Comparison of ENCODE assay signal across 1 cellular context in the genomic region with DNA sequence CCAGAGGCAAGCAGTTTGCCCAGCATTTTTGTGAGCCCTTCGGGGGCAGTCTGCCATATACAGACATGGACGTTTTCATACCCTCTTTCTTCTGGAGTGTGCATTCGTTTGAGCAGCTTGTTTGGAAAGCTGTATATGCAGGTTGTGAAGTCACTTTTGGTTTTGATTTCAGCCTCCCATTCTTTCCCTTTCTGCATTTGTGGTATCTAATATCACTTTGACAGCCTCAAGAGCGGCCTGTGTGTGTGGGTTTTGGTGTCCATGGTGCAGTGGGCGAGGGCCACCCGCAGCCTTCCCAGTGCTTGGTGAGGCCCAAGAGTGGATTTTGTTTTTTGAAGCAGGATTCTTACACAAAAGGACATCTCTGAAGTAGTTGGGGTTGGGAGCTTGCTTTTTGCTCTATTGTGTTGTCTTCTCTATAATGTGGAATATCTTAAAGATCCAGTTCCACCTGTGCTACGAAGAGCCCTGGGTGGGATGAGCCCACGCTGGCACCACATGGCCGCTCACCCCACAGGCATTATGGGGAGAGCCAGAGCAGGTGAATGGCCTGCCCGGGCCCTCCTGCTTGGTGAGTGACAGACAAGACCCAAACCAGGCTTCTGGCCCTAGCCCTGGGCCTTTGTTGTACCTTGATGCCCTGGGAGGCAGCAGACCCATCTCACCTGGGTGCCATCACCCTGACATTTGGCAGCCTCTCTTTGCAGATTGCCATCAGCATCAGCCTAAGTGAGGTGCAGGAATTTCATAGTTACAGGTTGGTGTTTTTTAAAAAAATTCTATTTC.
A peak's percentile ranks its signal among the peaks of the same experiment; 100 is the strongest.
TF ChIP-seq lines count a peak whose summit lies in the region.

No MANE protein-coding gene starts in this region.

TF ChIP-seq in GM12878, 131 proteins besides CTCF, POLR2A, EP300 and RAD21 (continues in another document):
- TF ChIP-seq, protein P1, sequence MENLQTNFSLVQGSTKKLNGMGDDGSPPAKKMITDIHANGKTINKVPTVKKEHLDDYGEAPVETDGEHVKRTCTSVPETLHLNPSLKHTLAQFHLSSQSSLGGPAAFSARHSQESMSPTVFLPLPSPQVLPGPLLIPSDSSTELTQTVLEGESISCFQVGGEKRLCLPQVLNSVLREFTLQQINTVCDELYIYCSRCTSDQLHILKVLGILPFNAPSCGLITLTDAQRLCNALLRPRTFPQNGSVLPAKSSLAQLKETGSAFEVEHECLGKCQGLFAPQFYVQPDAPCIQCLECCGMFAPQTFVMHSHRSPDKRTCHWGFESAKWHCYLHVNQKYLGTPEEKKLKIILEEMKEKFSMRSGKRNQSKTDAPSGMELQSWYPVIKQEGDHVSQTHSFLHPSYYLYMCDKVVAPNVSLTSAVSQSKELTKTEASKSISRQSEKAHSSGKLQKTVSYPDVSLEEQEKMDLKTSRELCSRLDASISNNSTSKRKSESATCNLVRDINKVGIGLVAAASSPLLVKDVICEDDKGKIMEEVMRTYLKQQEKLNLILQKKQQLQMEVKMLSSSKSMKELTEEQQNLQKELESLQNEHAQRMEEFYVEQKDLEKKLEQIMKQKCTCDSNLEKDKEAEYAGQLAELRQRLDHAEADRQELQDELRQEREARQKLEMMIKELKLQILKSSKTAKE (IDR thresholded peaks at IDR 0.05; ENCODE audit: low read depth, poor library complexity, severe bottlenecking), result no peak
- TF ChIP-seq, protein P2, sequence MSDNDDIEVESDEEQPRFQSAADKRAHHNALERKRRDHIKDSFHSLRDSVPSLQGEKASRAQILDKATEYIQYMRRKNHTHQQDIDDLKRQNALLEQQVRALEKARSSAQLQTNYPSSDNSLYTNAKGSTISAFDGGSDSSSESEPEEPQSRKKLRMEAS (IDR thresholded peaks at IDR 0.05; ENCODE audit: low read depth, low read length), result 0 out of 2 replicates have a peak, but pooled peaks have one; percentile 42
- TF ChIP-seq, protein P3, sequence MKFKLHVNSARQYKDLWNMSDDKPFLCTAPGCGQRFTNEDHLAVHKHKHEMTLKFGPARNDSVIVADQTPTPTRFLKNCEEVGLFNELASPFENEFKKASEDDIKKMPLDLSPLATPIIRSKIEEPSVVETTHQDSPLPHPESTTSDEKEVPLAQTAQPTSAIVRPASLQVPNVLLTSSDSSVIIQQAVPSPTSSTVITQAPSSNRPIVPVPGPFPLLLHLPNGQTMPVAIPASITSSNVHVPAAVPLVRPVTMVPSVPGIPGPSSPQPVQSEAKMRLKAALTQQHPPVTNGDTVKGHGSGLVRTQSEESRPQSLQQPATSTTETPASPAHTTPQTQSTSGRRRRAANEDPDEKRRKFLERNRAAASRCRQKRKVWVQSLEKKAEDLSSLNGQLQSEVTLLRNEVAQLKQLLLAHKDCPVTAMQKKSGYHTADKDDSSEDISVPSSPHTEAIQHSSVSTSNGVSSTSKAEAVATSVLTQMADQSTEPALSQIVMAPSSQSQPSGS (IDR thresholded peaks at IDR 0.05; ENCODE audit: low read length), result no peak
- no peak for TF ChIP-seq HCFC1 (IDR thresholded peaks at IDR 0.05; ENCODE audit: low read length)
- TF ChIP-seq, protein P4, sequence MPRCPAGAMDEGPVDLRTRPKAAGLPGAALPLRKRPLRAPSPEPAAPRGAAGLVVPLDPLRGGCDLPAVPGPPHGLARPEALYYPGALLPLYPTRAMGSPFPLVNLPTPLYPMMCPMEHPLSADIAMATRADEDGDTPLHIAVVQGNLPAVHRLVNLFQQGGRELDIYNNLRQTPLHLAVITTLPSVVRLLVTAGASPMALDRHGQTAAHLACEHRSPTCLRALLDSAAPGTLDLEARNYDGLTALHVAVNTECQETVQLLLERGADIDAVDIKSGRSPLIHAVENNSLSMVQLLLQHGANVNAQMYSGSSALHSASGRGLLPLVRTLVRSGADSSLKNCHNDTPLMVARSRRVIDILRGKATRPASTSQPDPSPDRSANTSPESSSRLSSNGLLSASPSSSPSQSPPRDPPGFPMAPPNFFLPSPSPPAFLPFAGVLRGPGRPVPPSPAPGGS (IDR thresholded peaks at IDR 0.05; ENCODE audit: borderline replicate concordance, insufficient read depth, low read depth, low read length, poor library complexity, severe bottlenecking), result no peak
- no peak for TF ChIP-seq SRF (IDR thresholded peaks at IDR 0.05; ENCODE audit: low read depth in 2 of 2, low read length in 2 of 2)
- TF ChIP-seq TCF7 (IDR thresholded peaks at IDR 0.05; ENCODE audit: borderline replicate concordance), result no peak
- TF ChIP-seq, protein P5, sequence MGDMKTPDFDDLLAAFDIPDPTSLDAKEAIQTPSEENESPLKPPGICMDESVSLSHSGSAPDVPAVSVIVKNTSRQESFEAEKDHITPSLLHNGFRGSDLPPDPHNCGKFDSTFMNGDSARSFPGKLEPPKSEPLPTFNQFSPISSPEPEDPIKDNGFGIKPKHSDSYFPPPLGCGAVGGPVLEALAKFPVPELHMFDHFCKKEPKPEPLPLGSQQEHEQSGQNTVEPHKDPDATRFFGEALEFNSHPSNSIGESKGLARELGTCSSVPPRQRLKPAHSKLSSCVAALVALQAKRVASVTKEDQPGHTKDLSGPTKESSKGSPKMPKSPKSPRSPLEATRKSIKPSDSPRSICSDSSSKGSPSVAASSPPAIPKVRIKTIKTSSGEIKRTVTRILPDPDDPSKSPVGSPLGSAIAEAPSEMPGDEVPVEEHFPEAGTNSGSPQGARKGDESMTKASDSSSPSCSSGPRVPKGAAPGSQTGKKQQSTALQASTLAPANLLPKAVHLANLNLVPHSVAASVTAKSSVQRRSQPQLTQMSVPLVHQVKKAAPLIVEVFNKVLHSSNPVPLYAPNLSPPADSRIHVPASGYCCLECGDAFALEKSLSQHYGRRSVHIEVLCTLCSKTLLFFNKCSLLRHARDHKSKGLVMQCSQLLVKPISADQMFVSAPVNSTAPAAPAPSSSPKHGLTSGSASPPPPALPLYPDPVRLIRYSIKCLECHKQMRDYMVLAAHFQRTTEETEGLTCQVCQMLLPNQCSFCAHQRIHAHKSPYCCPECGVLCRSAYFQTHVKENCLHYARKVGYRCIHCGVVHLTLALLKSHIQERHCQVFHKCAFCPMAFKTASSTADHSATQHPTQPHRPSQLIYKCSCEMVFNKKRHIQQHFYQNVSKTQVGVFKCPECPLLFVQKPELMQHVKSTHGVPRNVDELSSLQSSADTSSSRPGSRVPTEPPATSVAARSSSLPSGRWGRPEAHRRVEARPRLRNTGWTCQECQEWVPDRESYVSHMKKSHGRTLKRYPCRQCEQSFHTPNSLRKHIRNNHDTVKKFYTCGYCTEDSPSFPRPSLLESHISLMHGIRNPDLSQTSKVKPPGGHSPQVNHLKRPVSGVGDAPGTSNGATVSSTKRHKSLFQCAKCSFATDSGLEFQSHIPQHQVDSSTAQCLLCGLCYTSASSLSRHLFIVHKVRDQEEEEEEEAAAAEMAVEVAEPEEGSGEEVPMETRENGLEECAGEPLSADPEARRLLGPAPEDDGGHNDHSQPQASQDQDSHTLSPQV (IDR thresholded peaks at IDR 0.05), result no peak
- no peak for TF ChIP-seq ZNF622 (IDR thresholded peaks at IDR 0.05)
- TF ChIP-seq, protein P6, sequence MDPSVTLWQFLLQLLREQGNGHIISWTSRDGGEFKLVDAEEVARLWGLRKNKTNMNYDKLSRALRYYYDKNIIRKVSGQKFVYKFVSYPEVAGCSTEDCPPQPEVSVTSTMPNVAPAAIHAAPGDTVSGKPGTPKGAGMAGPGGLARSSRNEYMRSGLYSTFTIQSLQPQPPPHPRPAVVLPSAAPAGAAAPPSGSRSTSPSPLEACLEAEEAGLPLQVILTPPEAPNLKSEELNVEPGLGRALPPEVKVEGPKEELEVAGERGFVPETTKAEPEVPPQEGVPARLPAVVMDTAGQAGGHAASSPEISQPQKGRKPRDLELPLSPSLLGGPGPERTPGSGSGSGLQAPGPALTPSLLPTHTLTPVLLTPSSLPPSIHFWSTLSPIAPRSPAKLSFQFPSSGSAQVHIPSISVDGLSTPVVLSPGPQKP (IDR thresholded peaks at IDR 0.05; ENCODE audit: low read depth, low read length), result no peak
- TF ChIP-seq, protein P7, sequence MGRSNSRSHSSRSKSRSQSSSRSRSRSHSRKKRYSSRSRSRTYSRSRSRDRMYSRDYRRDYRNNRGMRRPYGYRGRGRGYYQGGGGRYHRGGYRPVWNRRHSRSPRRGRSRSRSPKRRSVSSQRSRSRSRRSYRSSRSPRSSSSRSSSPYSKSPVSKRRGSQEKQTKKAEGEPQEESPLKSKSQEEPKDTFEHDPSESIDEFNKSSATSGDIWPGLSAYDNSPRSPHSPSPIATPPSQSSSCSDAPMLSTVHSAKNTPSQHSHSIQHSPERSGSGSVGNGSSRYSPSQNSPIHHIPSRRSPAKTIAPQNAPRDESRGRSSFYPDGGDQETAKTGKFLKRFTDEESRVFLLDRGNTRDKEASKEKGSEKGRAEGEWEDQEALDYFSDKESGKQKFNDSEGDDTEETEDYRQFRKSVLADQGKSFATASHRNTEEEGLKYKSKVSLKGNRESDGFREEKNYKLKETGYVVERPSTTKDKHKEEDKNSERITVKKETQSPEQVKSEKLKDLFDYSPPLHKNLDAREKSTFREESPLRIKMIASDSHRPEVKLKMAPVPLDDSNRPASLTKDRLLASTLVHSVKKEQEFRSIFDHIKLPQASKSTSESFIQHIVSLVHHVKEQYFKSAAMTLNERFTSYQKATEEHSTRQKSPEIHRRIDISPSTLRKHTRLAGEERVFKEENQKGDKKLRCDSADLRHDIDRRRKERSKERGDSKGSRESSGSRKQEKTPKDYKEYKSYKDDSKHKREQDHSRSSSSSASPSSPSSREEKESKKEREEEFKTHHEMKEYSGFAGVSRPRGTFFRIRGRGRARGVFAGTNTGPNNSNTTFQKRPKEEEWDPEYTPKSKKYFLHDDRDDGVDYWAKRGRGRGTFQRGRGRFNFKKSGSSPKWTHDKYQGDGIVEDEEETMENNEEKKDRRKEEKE (IDR thresholded peaks at IDR 0.05), result no peak
- no peak for TF ChIP-seq RELA (IDR thresholded peaks at IDR 0.05; ENCODE audit: borderline replicate concordance, partially characterized antibody)
- TF ChIP-seq NR2F1 (conservative IDR thresholded peaks at IDR 0.05), result no peak
- no peak for TF ChIP-seq NFYA (IDR thresholded peaks at IDR 0.05; ENCODE audit: borderline replicate concordance, low read depth, low read length)
- no peak for TF ChIP-seq PAX5 (IDR thresholded peaks at IDR 0.05; ENCODE audit: borderline replicate concordance, low read depth, low read length)
- TF ChIP-seq, protein P8, sequence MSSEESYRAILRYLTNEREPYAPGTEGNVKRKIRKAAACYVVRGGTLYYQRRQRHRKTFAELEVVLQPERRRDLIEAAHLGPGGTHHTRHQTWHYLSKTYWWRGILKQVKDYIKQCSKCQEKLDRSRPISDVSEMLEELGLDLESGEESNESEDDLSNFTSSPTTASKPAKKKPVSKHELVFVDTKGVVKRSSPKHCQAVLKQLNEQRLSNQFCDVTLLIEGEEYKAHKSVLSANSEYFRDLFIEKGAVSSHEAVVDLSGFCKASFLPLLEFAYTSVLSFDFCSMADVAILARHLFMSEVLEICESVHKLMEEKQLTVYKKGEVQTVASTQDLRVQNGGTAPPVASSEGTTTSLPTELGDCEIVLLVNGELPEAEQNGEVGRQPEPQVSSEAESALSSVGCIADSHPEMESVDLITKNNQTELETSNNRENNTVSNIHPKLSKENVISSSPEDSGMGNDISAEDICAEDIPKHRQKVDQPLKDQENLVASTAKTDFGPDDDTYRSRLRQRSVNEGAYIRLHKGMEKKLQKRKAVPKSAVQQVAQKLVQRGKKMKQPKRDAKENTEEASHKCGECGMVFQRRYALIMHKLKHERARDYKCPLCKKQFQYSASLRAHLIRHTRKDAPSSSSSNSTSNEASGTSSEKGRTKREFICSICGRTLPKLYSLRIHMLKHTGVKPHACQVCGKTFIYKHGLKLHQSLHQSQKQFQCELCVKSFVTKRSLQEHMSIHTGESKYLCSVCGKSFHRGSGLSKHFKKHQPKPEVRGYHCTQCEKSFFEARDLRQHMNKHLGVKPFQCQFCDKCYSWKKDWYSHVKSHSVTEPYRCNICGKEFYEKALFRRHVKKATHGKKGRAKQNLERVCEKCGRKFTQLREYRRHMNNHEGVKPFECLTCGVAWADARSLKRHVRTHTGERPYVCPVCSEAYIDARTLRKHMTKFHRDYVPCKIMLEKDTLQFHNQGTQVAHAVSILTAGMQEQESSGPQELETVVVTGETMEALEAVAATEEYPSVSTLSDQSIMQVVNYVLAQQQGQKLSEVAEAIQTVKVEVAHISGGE (CRISPR knock-in tag; IDR thresholded peaks at IDR 0.05), result no peak
- TF ChIP-seq, protein P9, sequence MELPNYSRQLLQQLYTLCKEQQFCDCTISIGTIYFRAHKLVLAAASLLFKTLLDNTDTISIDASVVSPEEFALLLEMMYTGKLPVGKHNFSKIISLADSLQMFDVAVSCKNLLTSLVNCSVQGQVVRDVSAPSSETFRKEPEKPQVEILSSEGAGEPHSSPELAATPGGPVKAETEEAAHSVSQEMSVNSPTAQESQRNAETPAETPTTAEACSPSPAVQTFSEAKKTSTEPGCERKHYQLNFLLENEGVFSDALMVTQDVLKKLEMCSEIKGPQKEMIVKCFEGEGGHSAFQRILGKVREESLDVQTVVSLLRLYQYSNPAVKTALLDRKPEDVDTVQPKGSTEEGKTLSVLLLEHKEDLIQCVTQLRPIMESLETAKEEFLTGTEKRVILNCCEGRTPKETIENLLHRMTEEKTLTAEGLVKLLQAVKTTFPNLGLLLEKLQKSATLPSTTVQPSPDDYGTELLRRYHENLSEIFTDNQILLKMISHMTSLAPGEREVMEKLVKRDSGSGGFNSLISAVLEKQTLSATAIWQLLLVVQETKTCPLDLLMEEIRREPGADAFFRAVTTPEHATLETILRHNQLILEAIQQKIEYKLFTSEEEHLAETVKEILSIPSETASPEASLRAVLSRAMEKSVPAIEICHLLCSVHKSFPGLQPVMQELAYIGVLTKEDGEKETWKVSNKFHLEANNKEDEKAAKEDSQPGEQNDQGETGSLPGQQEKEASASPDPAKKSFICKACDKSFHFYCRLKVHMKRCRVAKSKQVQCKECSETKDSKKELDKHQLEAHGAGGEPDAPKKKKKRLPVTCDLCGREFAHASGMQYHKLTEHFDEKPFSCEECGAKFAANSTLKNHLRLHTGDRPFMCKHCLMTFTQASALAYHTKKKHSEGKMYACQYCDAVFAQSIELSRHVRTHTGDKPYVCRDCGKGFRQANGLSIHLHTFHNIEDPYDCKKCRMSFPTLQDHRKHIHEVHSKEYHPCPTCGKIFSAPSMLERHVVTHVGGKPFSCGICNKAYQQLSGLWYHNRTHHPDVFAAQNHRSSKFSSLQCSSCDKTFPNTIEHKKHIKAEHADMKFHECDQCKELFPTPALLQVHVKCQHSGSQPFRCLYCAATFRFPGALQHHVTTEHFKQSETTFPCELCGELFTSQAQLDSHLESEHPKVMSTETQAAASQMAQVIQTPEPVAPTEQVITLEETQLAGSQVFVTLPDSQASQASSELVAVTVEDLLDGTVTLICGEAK (IDR thresholded peaks at IDR 0.05; ENCODE audit: borderline replicate concordance), result 0 out of 2 replicates have a peak, but pooled peaks have one; percentile 11
- TF ChIP-seq KLF5 (IDR thresholded peaks at IDR 0.05; ENCODE audit: partially characterized antibody), result no peak
- TF ChIP-seq ATF7 (IDR thresholded peaks at IDR 0.05; ENCODE audit: low read depth), result 0 out of 2 replicates have a peak, but pooled peaks have one; percentile 37
- no peak for TF ChIP-seq SMC3 (IDR thresholded peaks at IDR 0.05; ENCODE audit: borderline replicate concordance, low read length)
- no peak for TF ChIP-seq EGR1 (IDR thresholded peaks at IDR 0.05; ENCODE audit: borderline replicate concordance in 1 of 2, low read depth in 2 of 2, low read length in 2 of 2)
- TF ChIP-seq MYC (IDR thresholded peaks at IDR 0.05; ENCODE audit: insufficient read depth, insufficient read length, insufficient replicate concordance, low read length, severe bottlenecking), result no peak
- peak; percentile 12; the same call in 1 of the 2 replicates for TF ChIP-seq HDGF (IDR thresholded peaks at IDR 0.05)
- no peak for TF ChIP-seq ZZZ3 (IDR thresholded peaks at IDR 0.05; ENCODE audit: control insufficient read depth, insufficient read length, low read depth)
